Comparison of ENCODE assay signal across 9 cellular contexts in the genomic region with DNA sequence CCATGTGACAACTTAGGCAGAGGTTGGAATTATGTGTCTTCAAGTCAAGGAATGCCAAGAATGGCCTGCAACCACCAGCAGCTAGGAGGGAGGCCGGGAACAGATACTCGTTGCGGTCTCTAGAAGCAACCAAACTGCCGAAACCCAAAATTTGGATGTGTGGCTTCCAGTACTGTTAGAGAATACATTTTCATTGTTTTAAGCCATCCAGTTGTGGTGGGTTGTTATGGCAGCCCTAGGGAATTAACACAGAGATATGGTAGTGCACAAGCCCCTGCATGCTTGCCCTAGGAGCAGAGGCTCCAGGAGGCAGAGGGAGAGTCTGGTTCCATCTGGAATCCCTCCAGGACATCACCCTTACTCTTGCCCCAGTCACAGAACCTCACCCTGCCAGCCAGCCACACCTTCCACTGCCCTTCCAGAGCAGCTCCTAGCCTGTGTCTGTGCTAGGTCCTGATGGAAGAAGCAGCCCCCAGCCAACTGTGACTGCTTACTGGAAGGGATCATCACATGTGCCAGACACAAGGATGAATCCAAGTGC. TPM values are rescaled to one million over a fixed set of nuclear protein-coding genes. Genes with fewer than 3 reads are reported as not detected.
DNase-seq lines count a peak whose midpoint lies in the region; ATAC-seq lines count a peak whose summit lies in the region.
"Had no signal": no experiment of that assay in that cellular context is flagged by ENCODE, and none has a peak within 500 bp of the region (broad histone marks: within the 10 kb centered on the region; RNA-seq: fewer than 3 reads in every experiment).

No MANE protein-coding gene starts in this region.

- peaks cover 18% of the 10 kb centered on the region for H3K4me1 ChIP-seq in CD4-positive, alpha-beta memory T cell (ENCODE audit: insufficient read depth, low read length)
- H3K4me1 ChIP-seq in muscle layer of duodenum (ENCODE audit: control insufficient read depth in 1 of 2, insufficient read depth in 2 of 2, low read length in 2 of 2) = peaks cover 6 to 17% of the 10 kb centered on the region in 2 donors

- H3K4me1 Mint-ChIP-seq in CD4-positive, alpha-beta memory T cell = peaks cover 20 to 43% (median 27%) of the 10 kb centered on the region in 4 donors

- no peaks in the 10 kb centered on the region for H3K36me3 ChIP-seq in CD4-positive, alpha-beta memory T cell (ENCODE audit: insufficient read depth, low read length)
- H3K36me3 ChIP-seq in muscle layer of duodenum (ENCODE audit: control insufficient read depth in 1 of 2, insufficient read depth in 2 of 2, low read length in 2 of 2) = no peaks in the 10 kb centered on the region

- no peaks in the 10 kb centered on the region for H3K27me3 Mint-ChIP-seq in CD4-positive, alpha-beta memory T cell

- H3K27ac ChIP-seq in CD4-positive, alpha-beta memory T cell (ENCODE audit: low read depth, low read length) = peak overlapping the region; percentile 48
- H3K27ac ChIP-seq in caudate nucleus (ENCODE audit: low read depth, low read length) = peak overlapping the region; percentile 28
- peak overlapping the region; percentile 10 for H3K27ac ChIP-seq in muscle layer of duodenum (ENCODE audit: low read length)

- no peaks in the 10 kb centered on the region for H3K36me3 Mint-ChIP-seq in CD4-positive, alpha-beta memory T cell

- peak overlapping the region; percentile 86 to 95 (median 92) for H3K27ac Mint-ChIP-seq in CD4-positive, alpha-beta memory T cell

- H3K9me3 Mint-ChIP-seq in CD4-positive, alpha-beta memory T cell = no peaks in the 10 kb centered on the region

- POLR2A ChIA-PET in CD4-positive, alpha-beta memory T cell (lab: Charles Lee; ENCODE audit: partially characterized antibody) = interaction anchor here (0.7 to 1.6 kb wide), 6 partner anchors 9 to 88 kb away, joined by 3 to 13 read pairs (median 6); partner anchors contain the start of gene PITPNM2

- H3K9me3 ChIP-seq in CD4-positive, alpha-beta memory T cell (ENCODE audit: control insufficient read depth in 1 of 2, low read length in 2 of 2) = no peaks in the 10 kb centered on the region
- H3K9me3 ChIP-seq in muscle layer of duodenum (ENCODE audit: control insufficient read depth in 1 of 2, low read length in 2 of 2) = no peaks in the 10 kb centered on the region

- no peak for DNase-seq in CD4-positive, alpha-beta memory T cell
- DNase-seq in NCI-H2171 (lab: John Stamatoyannopoulos, UW) = peak; percentile 42
- DNase-seq in caudate nucleus (lab: John Stamatoyannopoulos, UW) = peak in 1 of 61 donors; percentile 54
- no peak for DNase-seq in activated gamma-delta T cell treated with Interleukin-2 at 50 U/mL for 16 hours
- no peak for DNase-seq in A172 (ENCODE audit: low spot score)
- DNase-seq: stimulated activated CD4-positive, alpha-beta T cell treated with anti-CD3 and anti-CD28 coated beads, Interleukin-12 subunit alpha, Interleukin-12 subunit beta, amount 100 ng/mL, for 4 hours had no signal

- H3K4me3 Mint-ChIP-seq in CD4-positive, alpha-beta memory T cell = peak overlapping the region; percentile 55 to 82 (median 67)

- intact Hi-C loops in CD4-positive, alpha-beta memory T cell (cut with micrococcal nuclease) = loop anchor here (1.0 to 5.0 kb wide), 2 partner anchors 11 to 54 kb away; no protein-coding TSS in a partner anchor

- no peaks in the 10 kb centered on the region for H3K27me3 ChIP-seq in CD4-positive, alpha-beta memory T cell (ENCODE audit: insufficient read depth, low read length)
- H3K27me3 ChIP-seq in muscle layer of duodenum (ENCODE audit: low read depth, low read length) = no peaks in the 10 kb centered on the region

- ATAC-seq in GM21381 (IDR thresholded peaks at IDR 0.05; ENCODE audit: unreplicated experiment) = no peak
- no peak for ATAC-seq in GM18867 (IDR thresholded peaks at IDR 0.05; ENCODE audit: unreplicated experiment)

- CTCF ChIA-PET in CD4-positive, alpha-beta memory T cell (lab: Charles Lee; ENCODE audit: partially characterized antibody) = interaction anchor here (1.3 to 1.8 kb wide), 3 partner anchors 9 to 87 kb away, joined by 3 to 7 read pairs (median 4); no protein-coding TSS in a partner anchor

- H3K4me3 ChIP-seq in CD4-positive, alpha-beta memory T cell (ENCODE audit: low read length in 2 of 2) = peak overlapping the region; percentile 22 to 26
- no peak overlapping the region for H3K4me3 ChIP-seq in muscle layer of duodenum (ENCODE audit: low read depth in 1 of 2, low read length in 2 of 2)

RNA-seq across cellular contexts. Expression of gene PITPNM2, which starts 19.5 kb away (rescaled TPM):
- 10 to 100 TPM; 15.7 to 16.8 TPM for total RNA-seq in CD4-positive, alpha-beta memory T cell
- 1 to 10 TPM in 1 of 2 donors, under 1 TPM in 1; 0.77 to 3.3 TPM for polyA plus RNA-seq in CD4-positive, alpha-beta memory T cell
- total RNA-seq in A172 (2014; rRNA removed; shearing (Covaris generic)) = 1.8 and 3.6 TPM in 2 replicates

Comparison
In these comparisons a context has a peak if more than half of its experiments do, and no peak if none do; other contexts are left out.
1. H3K4me3 ChIP-seq: peak in CD4-positive, alpha-beta memory T cell (2 of 2); none in muscle layer of duodenum (0 of 2).
2. Peak in every context shown above with its lines, with median percentiles within 50 percentile points of each other: H3K27ac ChIP-seq.